In the genomic region with DNA sequence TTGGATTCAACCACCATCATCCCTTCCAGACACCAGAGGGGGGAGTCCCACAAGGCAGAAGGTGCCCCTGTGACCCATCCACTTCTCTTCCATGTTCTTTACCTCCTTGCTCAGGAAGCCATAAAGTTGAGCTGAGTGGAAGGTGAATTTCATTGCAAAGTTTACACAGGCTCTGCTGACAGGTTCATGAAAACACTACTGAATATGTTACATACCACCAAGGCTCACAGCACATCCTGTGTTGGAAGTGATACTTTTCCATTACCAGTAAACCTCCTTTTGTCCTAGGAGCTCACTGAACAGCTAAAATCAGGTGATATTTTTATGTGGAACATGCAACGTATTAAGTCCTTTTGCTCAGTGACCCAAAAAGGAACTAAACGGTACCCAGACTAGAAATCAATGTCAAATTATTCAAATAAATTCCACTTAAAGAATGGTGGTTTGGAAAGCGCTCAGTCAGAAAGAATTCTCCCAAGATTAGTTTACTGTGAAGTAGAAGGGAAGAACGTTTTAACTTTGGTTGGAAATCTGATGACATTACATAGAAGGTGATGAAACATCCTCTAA, we compare ENCODE assay signal across 23 cellular contexts.
A peak's percentile ranks its signal among the peaks of the same experiment; 100 is the strongest.
DNase-seq lines count a peak whose midpoint lies in the region; ATAC-seq and TF ChIP-seq lines count a peak whose summit lies in the region.
"Had no signal": no experiment of that assay in that cellular context is flagged by ENCODE, and none has a peak within 500 bp of the region (broad histone marks: within the 10 kb centered on the region; RNA-seq: fewer than 3 reads in every experiment).

No MANE protein-coding gene starts in this region.

- peak overlapping the region in 2 of 3 donors; percentile 28 to 42 for H3K27ac Mint-ChIP-seq in IgD-negative memory B cell
- H3K27ac Mint-ChIP-seq: activated CD8-positive, alpha-beta T cell treated with anti-CD3 and anti-CD28 coated beads, Interleukin-2, amount 10 ng/mL, durations not matched to agents 7 days and 5 days; natural killer cell had no signal

- no peaks in the 10 kb centered on the region for H3K9me3 Mint-ChIP-seq in IgD-negative memory B cell
- H3K9me3 Mint-ChIP-seq: CD8-positive, alpha-beta T cell; natural killer cell had no signal

- peak overlapping the region; percentile 2 to 78 (median 54) for H3K27ac ChIP-seq in sigmoid colon
- H3K27ac ChIP-seq: dorsolateral prefrontal cortex, testis had no signal

- H3K4me3 ChIP-seq in sigmoid colon = no peak overlapping the region
- no peak overlapping the region for H3K4me3 ChIP-seq in HAP-1
- H3K4me3 ChIP-seq: dorsolateral prefrontal cortex, lung, testis had no signal

- WGBS in sigmoid colon, 2 donors = 66 to 78% methylated on average over 4 of the region's 4 CpGs

- TF ChIP-seq EP300 in sigmoid colon (IDR thresholded peaks at IDR 0.05) = peak in 1 of 4 donors; percentile 66

- H3K36me3 ChIP-seq in sigmoid colon (no peaks in the 10 kb centered on the region), HAP-1 (replicated peaks) (no peaks in the 10 kb centered on the region)

- TF ChIP-seq CTCF in sigmoid colon (IDR thresholded peaks at IDR 0.05) = no peak

- intact Hi-C loops in sigmoid colon (cut with DNase I) = loop anchor here (5.0 kb wide), 2 partner anchors 79 to 196 kb away; a partner anchor contains a TSS

- no peak for ATAC-seq in GM21447 (IDR thresholded peaks at IDR 0.05; ENCODE audit: unreplicated experiment)
- ATAC-seq: activated CD4-positive, CD25-positive, alpha-beta regulatory T cell treated with anti-CD3 and anti-CD28 coated beads, Interleukin-2, amount 50 U/mL, for 24 hours; activated CD8-positive, alpha-beta T cell treated with anti-CD3 and anti-CD28 coated beads, Interleukin-2, amount 10 ng/mL, durations not matched to agents 7 days and 5 days; CD8-positive, alpha-beta T cell; HCT116; natural killer cell had no signal

- H3K36me3 Mint-ChIP-seq in IgD-negative memory B cell = no peaks in the 10 kb centered on the region
- H3K36me3 Mint-ChIP-seq: CD8-positive, alpha-beta T cell; natural killer cell had no signal

- no peaks in the 10 kb centered on the region for H3K27me3 ChIP-seq in sigmoid colon
- no peaks in the 10 kb centered on the region for H3K27me3 ChIP-seq in HAP-1 (ENCODE audit: low read depth)
- H3K27me3 ChIP-seq: dorsolateral prefrontal cortex, testis had no signal

- H3K9me3 ChIP-seq in sigmoid colon (no peaks in the 10 kb centered on the region), HAP-1 (peaks cover 2% of the 10 kb centered on the region; the same call in 1 of the 2 replicates)
- H3K9me3 ChIP-seq: testis had no signal

- in situ Hi-C loops in HAP-1 (cut with MboI; ENCODE audit: low sequenced_read_pairs) = no loop called here

- H3K4me3 Mint-ChIP-seq in IgD-negative memory B cell = peak overlapping the region in 1 of 4 donors; percentile 49
- H3K4me3 Mint-ChIP-seq: activated CD8-positive, alpha-beta T cell treated with anti-CD3 and anti-CD28 coated beads, Interleukin-2, amount 10 ng/mL, durations not matched to agents 7 days and 5 days; CD8-positive, alpha-beta T cell; natural killer cell had no signal

- H3K4me1 ChIP-seq in sigmoid colon (peaks cover 0 to 62% (median 51%) of the 10 kb centered on the region in 4 donors), HAP-1 (no peaks in the 10 kb centered on the region)

- no peak for TF ChIP-seq POLR2A in sigmoid colon (IDR thresholded peaks at IDR 0.05)

- peaks cover 47 to 50% (median 48%) of the 10 kb centered on the region in 3 donors for H3K4me1 Mint-ChIP-seq in IgD-negative memory B cell

- H3K27me3 Mint-ChIP-seq in IgD-negative memory B cell = no peaks in the 10 kb centered on the region

- peak; percentile 72 for DNase-seq in astrocyte of the hippocampus (ENCODE audit: low read depth, low spot score)
- peak; percentile 21 for DNase-seq in kidney glomerular epithelial cell (lab: John Stamatoyannopoulos, UW)
- DNase-seq in sigmoid colon = no peak
- no peak for DNase-seq in HAP-1 (ENCODE audit: low spot score in 2 of 2)
- DNase-seq in NCI-H146 (lab: John Stamatoyannopoulos, UW) = no peak
- DNase-seq: activated CD8-positive, alpha-beta T cell treated with anti-CD3 and anti-CD28 coated beads, Interleukin-2, amount 10 ng/mL, durations not matched to agents 7 days and 5 days; amniotic stem cell; caudate nucleus; CD8-positive, alpha-beta T cell; dorsolateral prefrontal cortex; foreskin fibroblast; KG1; natural killer cell; NCI-H1694 treated with DMSO at 0.1 percent for 48 hours; NCI-H748 treated with DMSO at 0.1 percent for 48 hours; Right ventricle myocardium superior; SW 1271; testis had no signal

Comparison
In these comparisons a context has a peak if more than half of its experiments do, and no peak if none do; other contexts are left out.
1. DNase-seq: peak in astrocyte of the hippocampus (single experiment) and kidney glomerular epithelial cell (single experiment); none in sigmoid colon (single experiment), HAP-1 (0 of 2) and NCI-H146 (single experiment).